ENCODE assay signal across 1 cellular context in genomic region chr11:65919151-65920034, GRCh38.
TF ChIP-seq lines count a peak whose summit lies in the region.

TSS of gene DRAP1 (plus strand) at chr11:65919426. CDS start at chr11:65919502, 76 bp downstream.

TF ChIP-seq in K562, 482 proteins besides CTCF, POLR2A, EP300 and RAD21 (continued from another document):
- TF ChIP-seq NELFE (IDR thresholded peaks at IDR 0.05; ENCODE audit: insufficient read depth, insufficient read length), result no peak
- no peak for TF ChIP-seq PPARD (CRISPR knock-in tag; IDR thresholded peaks at IDR 0.05)
- no peak for TF ChIP-seq CBX2 (IDR thresholded peaks at IDR 0.05; ENCODE audit: insufficient read depth, low read length, poor library complexity, severe bottlenecking)
- TF ChIP-seq MTA1 (IDR thresholded peaks at IDR 0.05; ENCODE audit: borderline replicate concordance), result no peak
- TF ChIP-seq CREB3L1 (IDR thresholded peaks at IDR 0.05; ENCODE audit: borderline replicate concordance, low read depth), result no peak
- TF ChIP-seq ZBTB26 (CRISPR knock-in tag; IDR thresholded peaks at IDR 0.05), result no peak
- TF ChIP-seq HDAC3 (IDR thresholded peaks at IDR 0.05; ENCODE audit: borderline replicate concordance, partially characterized antibody), result no peak
- TF ChIP-seq ASH1L (IDR thresholded peaks at IDR 0.05; ENCODE audit: borderline replicate concordance, low read depth, partially characterized antibody), result no peak
- TF ChIP-seq MCM3 (IDR thresholded peaks at IDR 0.05), result no peak
- peak; percentile 49; the same call in 1 of the 2 replicates for TF ChIP-seq DMBX1 (CRISPR knock-in tag; IDR thresholded peaks at IDR 0.05; ENCODE audit: borderline replicate concordance)
- no peak for TF ChIP-seq ZNF324 (CRISPR knock-in tag; IDR thresholded peaks at IDR 0.05)
- no peak for TF ChIP-seq ELK1 (CRISPR knock-in tag; IDR thresholded peaks at IDR 0.05)
